9 cellular contexts compared by ENCODE assay signal in genomic region chr2:100235098-100235497, GRCh38.
DNase-seq lines count a peak whose midpoint lies in the region; ATAC-seq and TF ChIP-seq lines count a peak whose summit lies in the region.
"Had no signal": no experiment of that assay in that cellular context is flagged by ENCODE, and none has a peak within 500 bp of the region (broad histone marks: within the 10 kb centered on the region; RNA-seq: fewer than 3 reads in every experiment).

No MANE protein-coding gene starts in this region.

- H3K9me3 Mint-ChIP-seq in activated CD4-positive, alpha-beta T cell treated with anti-CD3 and anti-CD28 coated beads for 36 hours (ENCODE audit: low read depth), result no peaks in the 10 kb centered on the region
- no peaks in the 10 kb centered on the region for H3K9me3 Mint-ChIP-seq in WTC11
- H3K9me3 Mint-ChIP-seq in nephron progenitor cell, result no peaks in the 10 kb centered on the region
- no peaks in the 10 kb centered on the region for H3K9me3 Mint-ChIP-seq in MCF 10A (ENCODE audit: unreplicated experiment)

- POLR2A ChIA-PET in activated CD4-positive, alpha-beta T cell treated with anti-CD3 and anti-CD28 coated beads for 36 hours (lab: Charles Lee), result no interaction called here
- POLR2A ChIA-PET in WTC11 (lab: Charles Lee) (no interaction called here), MCF 10A (lab: Yijun Ruan, JAX) (interaction anchor here (0.7 kb wide), 1 partner anchor 325 kb away, joined by 3 read pairs; no protein-coding TSS in a partner anchor)

- CTCF ChIA-PET in activated CD4-positive, alpha-beta T cell treated with anti-CD3 and anti-CD28 coated beads for 36 hours (lab: Charles Lee), result interaction anchor here (0.8 to 1.0 kb wide), 2 partner anchors 10 to 676 kb away, joined by 3 to 5 read pairs; no protein-coding TSS in a partner anchor
- CTCF ChIA-PET in WTC11 (lab: Charles Lee), result interaction anchor here (1.1 to 3.7 kb wide), 3 partner anchors 11 to 146 kb away, joined by 3 to 25 read pairs (median 10); no protein-coding TSS in a partner anchor
- CTCF ChIA-PET in MCF 10A (lab: Yijun Ruan, JAX), result interaction anchor here (0.6 to 0.8 kb wide), 2 partner anchors 28 to 1103 kb away, joined by 3 read pairs; no protein-coding TSS in a partner anchor

- peak; percentile 53 for ATAC-seq in activated CD4-positive, alpha-beta T cell treated with anti-CD3 and anti-CD28 coated beads for 36 hours
- ATAC-seq in HG03097 (IDR thresholded peaks at IDR 0.05; ENCODE audit: low FRiP score, unreplicated experiment) (peak; percentile 96), WTC11 (peak; percentile 61)
- ATAC-seq: A549 had no signal

- peak overlapping the region; percentile 32 for H3K27ac Mint-ChIP-seq in activated CD4-positive, alpha-beta T cell treated with anti-CD3 and anti-CD28 coated beads for 36 hours
- H3K27ac Mint-ChIP-seq in WTC11, result peak overlapping the region; percentile 42; the same call in 1 of the 2 replicates
- no peak overlapping the region for H3K27ac Mint-ChIP-seq in nephron progenitor cell
- no peak overlapping the region for H3K27ac Mint-ChIP-seq in MCF 10A (ENCODE audit: low read depth, unreplicated experiment)

- H3K27me3 Mint-ChIP-seq in activated CD4-positive, alpha-beta T cell treated with anti-CD3 and anti-CD28 coated beads for 36 hours, result no peaks in the 10 kb centered on the region
- no peaks in the 10 kb centered on the region; the same call in 1 of the 2 replicates for H3K27me3 Mint-ChIP-seq in WTC11 (ENCODE audit: low read depth)
- H3K27me3 Mint-ChIP-seq in nephron progenitor cell (ENCODE audit: low read depth, poor library complexity), result no peaks in the 10 kb centered on the region
- no peaks in the 10 kb centered on the region for H3K27me3 Mint-ChIP-seq in MCF 10A (ENCODE audit: insufficient read depth, unreplicated experiment)

- TF ChIP-seq CTCF in WTC11 (IDR thresholded peaks at IDR 0.05) (no peak), nephron progenitor cell (IDR thresholded peaks at IDR 0.05) (no peak), MCF 10A (IDR thresholded peaks at IDR 0.05; ENCODE audit: unreplicated experiment) (no peak)

- no peaks in the 10 kb centered on the region for H3K36me3 Mint-ChIP-seq in activated CD4-positive, alpha-beta T cell treated with anti-CD3 and anti-CD28 coated beads for 36 hours (ENCODE audit: low read depth)
- no peaks in the 10 kb centered on the region for H3K36me3 Mint-ChIP-seq in WTC11
- no peaks in the 10 kb centered on the region for H3K36me3 Mint-ChIP-seq in nephron progenitor cell (ENCODE audit: low read depth)
- no peaks in the 10 kb centered on the region for H3K36me3 Mint-ChIP-seq in MCF 10A (ENCODE audit: insufficient read depth, unreplicated experiment)

- intact Hi-C loops in activated CD4-positive, alpha-beta T cell treated with anti-CD3 and anti-CD28 coated beads for 36 hours (cut with DNase I, micrococcal nuclease), result no loop called here
- intact Hi-C loops in MCF 10A (cut with micrococcal nuclease), result no loop called here

- no peak overlapping the region for H3K4me3 Mint-ChIP-seq in activated CD4-positive, alpha-beta T cell treated with anti-CD3 and anti-CD28 coated beads for 36 hours
- H3K4me3 Mint-ChIP-seq in WTC11, result no peak overlapping the region
- H3K4me3 Mint-ChIP-seq in nephron progenitor cell, result peak overlapping the region; percentile 2
- no peak overlapping the region for H3K4me3 Mint-ChIP-seq in MCF 10A (ENCODE audit: unreplicated experiment)

- peaks cover 17% of the 10 kb centered on the region for H3K4me1 Mint-ChIP-seq in activated CD4-positive, alpha-beta T cell treated with anti-CD3 and anti-CD28 coated beads for 36 hours
- H3K4me1 Mint-ChIP-seq in WTC11, result peaks cover 37% of the 10 kb centered on the region
- H3K4me1 Mint-ChIP-seq in nephron progenitor cell, result peaks cover 55% of the 10 kb centered on the region
- H3K4me1 Mint-ChIP-seq in MCF 10A (ENCODE audit: insufficient read depth, unreplicated experiment), result no peaks in the 10 kb centered on the region

- no TSS peak for BruUV-seq in MCF 10A (replicated peaks; lab: Mats Ljungman, UMichigan)

- peak; percentile 16 for DNase-seq in activated CD4-positive, alpha-beta T cell treated with anti-CD3 and anti-CD28 coated beads for 36 hours
- no peak for DNase-seq in activated CD4-positive, alpha-beta T cell treated with anti-CD3 and anti-CD28 coated beads, Interleukin-2, amount 50 U/mL, for 4 hours
- DNase-seq in WTC11 (ENCODE audit: low spot score), result peak; percentile 25
- no peak for DNase-seq in nephron progenitor cell
- DNase-seq in MCF 10A (ENCODE audit: unreplicated experiment), result no peak
- no peak for DNase-seq in amygdala (lab: John Stamatoyannopoulos, UW)
- no peak for DNase-seq in DMS 273 treated with DMSO at 0.1 percent for 48 hours (lab: John Stamatoyannopoulos, UW)

TF ChIP-seq in WTC11, 78 proteins besides CTCF, POLR2A, EP300 and RAD21:
- TF ChIP-seq ZNF423 (CRISPR knock-in tag; IDR thresholded peaks at IDR 0.05), result peak; percentile 39; the same call in 1 of the 2 replicates
- no peak for TF ChIP-seq USF2 (CRISPR knock-in tag; IDR thresholded peaks at IDR 0.05)
- 0 out of 2 replicates have a peak, but pooled peaks have one; percentile 22 for TF ChIP-seq SMAD4 (CRISPR knock-in tag; IDR thresholded peaks at IDR 0.05)

Comparison
In these comparisons a context has a peak if more than half of its experiments do, and no peak if none do; other contexts are left out.
1. DNase-seq: peak in activated CD4-positive, alpha-beta T cell treated with anti-CD3 and anti-CD28 coated beads for 36 hours (single experiment) and WTC11 (single experiment); none in activated CD4-positive, alpha-beta T cell treated with anti-CD3 and anti-CD28 coated beads, Interleukin-2, amount 50 U/mL, for 4 hours (0 of 2), nephron progenitor cell (single experiment), MCF 10A (single experiment), amygdala (0 of 56) and DMS 273 treated with DMSO at 0.1 percent for 48 hours (single experiment).
2. H3K27ac Mint-ChIP-seq: peak in activated CD4-positive, alpha-beta T cell treated with anti-CD3 and anti-CD28 coated beads for 36 hours (single experiment) and WTC11 (single experiment); none in nephron progenitor cell (single experiment) and MCF 10A (single experiment).
3. Peak in every context shown above with its lines, with median percentiles within 50 percentile points of each other: ATAC-seq.